In the genomic region with DNA sequence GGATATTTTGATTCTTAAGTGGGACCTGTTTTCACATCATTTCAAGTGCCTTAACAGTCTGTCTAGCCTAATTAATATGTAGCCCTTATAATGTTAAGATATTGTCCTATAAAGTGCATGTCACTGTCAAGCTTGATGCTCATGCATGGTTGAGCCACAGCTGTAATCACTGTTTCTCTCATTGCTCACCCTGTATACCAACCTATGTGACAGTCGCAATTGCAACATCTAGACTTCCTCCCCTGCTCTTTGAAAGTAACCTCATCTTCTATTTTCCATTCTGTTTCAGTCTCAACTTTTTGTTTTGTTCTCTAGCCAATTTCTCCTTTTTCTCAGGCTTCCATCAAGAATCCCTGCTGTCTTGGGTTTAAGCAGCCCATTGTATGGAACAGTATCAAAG, we compare ENCODE assay signal across 15 cellular contexts. TPM values are rescaled to one million over a fixed set of nuclear protein-coding genes. Genes with fewer than 3 reads are reported as not detected.
DNase-seq lines count a peak whose midpoint lies in the region; ATAC-seq and TF ChIP-seq lines count a peak whose summit lies in the region.
"Had no signal": no experiment of that assay in that cellular context is flagged by ENCODE, and none has a peak within 500 bp of the region (broad histone marks: within the 10 kb centered on the region; RNA-seq: fewer than 3 reads in every experiment).

No MANE protein-coding gene starts in this region.

- no peaks in the 10 kb centered on the region for H3K9me3 Mint-ChIP-seq in T-cell
- no peaks in the 10 kb centered on the region for H3K9me3 Mint-ChIP-seq in activated CD8-positive, alpha-beta T cell treated with anti-CD3 and anti-CD28 coated beads for 36 hours
- H3K9me3 Mint-ChIP-seq: effector memory CD8-positive, alpha-beta T cell had no signal

- H3K27me3 Mint-ChIP-seq in T-cell, result peaks cover 7 to 44% of the 10 kb centered on the region in 2 donors
- peaks cover 2% of the 10 kb centered on the region for H3K27me3 Mint-ChIP-seq in activated CD8-positive, alpha-beta T cell treated with anti-CD3 and anti-CD28 coated beads for 36 hours

- peak; percentile 19 for DNase-seq in NOMO-1 treated with DMSO at 0.1 percent for 48 hours (lab: John Stamatoyannopoulos, UW; ENCODE audit: unreplicated experiment)
- DNase-seq in NOMO-1 treated with dmso at 0.1 percent for 144 hours (lab: John Stamatoyannopoulos, UW; ENCODE audit: unreplicated experiment), result no peak
- DNase-seq in T-cell, result no peak
- DNase-seq in NCI-H1105 (lab: John Stamatoyannopoulos, UW), result no peak
- no peak for DNase-seq in activated effector memory CD4-positive, alpha-beta T cell treated with Interleukin-2 at 50 U/mL for 16 hours
- DNase-seq in activated CD8-positive, alpha-beta T cell treated with anti-CD3 and anti-CD28 coated beads for 36 hours, result no peak
- DNase-seq: activated CD8-positive, alpha-beta memory T cell treated with anti-CD3 and anti-CD28 coated beads, Interleukin-2, amount 50 U/mL, for 4 hours; effector memory CD8-positive, alpha-beta T cell; Kasumi-1; NCI-H1105 treated with DMSO at 0.1 percent for 48 hours; NCI-H748 treated with DMSO at 0.1 percent for 48 hours; spleen; stimulated activated CD8-positive, alpha-beta memory T cell treated with anti-CD3 and anti-CD28 coated beads, Interleukin-4, amount 100 ng/mL, for 48 hours had no signal

- no peak overlapping the region for H3K27ac Mint-ChIP-seq in T-cell
- no peak overlapping the region for H3K27ac Mint-ChIP-seq in activated CD8-positive, alpha-beta T cell treated with anti-CD3 and anti-CD28 coated beads for 36 hours
- H3K27ac Mint-ChIP-seq: effector memory CD8-positive, alpha-beta T cell had no signal

- ATAC-seq in GM21619 (IDR thresholded peaks at IDR 0.05; ENCODE audit: unreplicated experiment), result peak; percentile 73
- ATAC-seq in HG03135 (IDR thresholded peaks at IDR 0.05; ENCODE audit: unreplicated experiment), result peak; percentile 61
- ATAC-seq in T-cell (replicated peaks in 1 of 4), result no peak
- no peak for ATAC-seq in activated CD8-positive, alpha-beta T cell treated with anti-CD3 and anti-CD28 coated beads for 36 hours
- ATAC-seq: effector memory CD8-positive, alpha-beta T cell had no signal

- H3K36me3 Mint-ChIP-seq in T-cell, result no peaks in the 10 kb centered on the region
- H3K36me3 Mint-ChIP-seq in activated CD8-positive, alpha-beta T cell treated with anti-CD3 and anti-CD28 coated beads for 36 hours (ENCODE audit: low read depth), result no peaks in the 10 kb centered on the region

- no peak for TF ChIP-seq CTCF in activated CD8-positive, alpha-beta T cell treated with anti-CD3 and anti-CD28 coated beads for 36 hours (IDR thresholded peaks at IDR 0.05)

- intact Hi-C loops in activated CD8-positive, alpha-beta T cell treated with anti-CD3 and anti-CD28 coated beads for 36 hours (cut with micrococcal nuclease), result no loop called here

- H3K4me3 Mint-ChIP-seq in T-cell, result no peak overlapping the region
- no peak overlapping the region for H3K4me3 Mint-ChIP-seq in activated CD8-positive, alpha-beta T cell treated with anti-CD3 and anti-CD28 coated beads for 36 hours
- H3K4me3 Mint-ChIP-seq: effector memory CD8-positive, alpha-beta T cell had no signal

- CTCF ChIA-PET in T-cell (lab: Charles Lee), result no interaction called here
- CTCF ChIA-PET in activated CD8-positive, alpha-beta T cell treated with anti-CD3 and anti-CD28 coated beads for 36 hours (lab: Charles Lee), result no interaction called here

- no peaks in the 10 kb centered on the region for H3K4me1 Mint-ChIP-seq in T-cell
- H3K4me1 Mint-ChIP-seq in activated CD8-positive, alpha-beta T cell treated with anti-CD3 and anti-CD28 coated beads for 36 hours (ENCODE audit: low read depth), result no peaks in the 10 kb centered on the region

- POLR2A ChIA-PET in T-cell (lab: Charles Lee), result no interaction called here
- POLR2A ChIA-PET in activated CD8-positive, alpha-beta T cell treated with anti-CD3 and anti-CD28 coated beads for 36 hours (lab: Charles Lee), result no interaction called here

RNA-seq across cellular contexts. Expression of a gene that starts 24.4 kb away (rescaled TPM):
- 100 to 1,000 TPM; 109 to 140 (median 133) TPM for total RNA-seq in T-cell
- 10 to 100 TPM; 39.3 to 40.7 TPM for total RNA-seq in activated CD8-positive, alpha-beta T cell treated with anti-CD3 and anti-CD28 coated beads for 36 hours

Comparison
In these comparisons a context has a peak if more than half of its experiments do, and no peak if none do; other contexts are left out.
1. ATAC-seq: peak in GM21619 (single experiment) and HG03135 (single experiment); none in T-cell (0 of 4) and activated CD8-positive, alpha-beta T cell treated with anti-CD3 and anti-CD28 coated beads for 36 hours (single experiment).